ENCODE assay signal across 1 cellular context in the genomic region with DNA sequence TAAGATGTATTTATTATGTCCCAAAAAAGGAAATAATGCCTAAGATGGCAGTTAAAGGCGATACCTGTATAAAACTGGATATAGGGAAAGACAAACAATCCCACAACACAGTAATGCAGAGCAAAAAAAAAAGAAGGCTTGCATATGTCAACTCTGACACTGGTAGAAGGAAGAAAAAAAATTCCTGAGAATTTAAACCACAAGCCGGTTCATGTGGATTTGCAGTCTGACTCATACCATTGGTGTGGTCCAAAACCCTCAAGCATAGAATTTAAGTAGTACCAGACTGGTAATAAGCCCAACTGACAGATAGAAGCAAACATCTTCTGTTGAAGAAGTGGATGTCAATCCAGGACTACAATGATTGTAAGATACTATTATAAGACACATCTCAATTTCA.
TF ChIP-seq lines count a peak whose summit lies in the region.

No MANE protein-coding gene starts in this region.

TF ChIP-seq in IMR-90, 13 proteins besides CTCF, POLR2A, EP300 and RAD21 (continued from another document):
- TF ChIP-seq, protein P1, sequence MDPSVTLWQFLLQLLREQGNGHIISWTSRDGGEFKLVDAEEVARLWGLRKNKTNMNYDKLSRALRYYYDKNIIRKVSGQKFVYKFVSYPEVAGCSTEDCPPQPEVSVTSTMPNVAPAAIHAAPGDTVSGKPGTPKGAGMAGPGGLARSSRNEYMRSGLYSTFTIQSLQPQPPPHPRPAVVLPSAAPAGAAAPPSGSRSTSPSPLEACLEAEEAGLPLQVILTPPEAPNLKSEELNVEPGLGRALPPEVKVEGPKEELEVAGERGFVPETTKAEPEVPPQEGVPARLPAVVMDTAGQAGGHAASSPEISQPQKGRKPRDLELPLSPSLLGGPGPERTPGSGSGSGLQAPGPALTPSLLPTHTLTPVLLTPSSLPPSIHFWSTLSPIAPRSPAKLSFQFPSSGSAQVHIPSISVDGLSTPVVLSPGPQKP (IDR thresholded peaks at IDR 0.05; ENCODE audit: borderline replicate concordance, low read depth, low read length), result no peak
- TF ChIP-seq FOS (IDR thresholded peaks at IDR 0.05; ENCODE audit: low read depth, low read length), result peak; percentile 44; the same call in 1 of the 2 replicates
